ENCODE assay signal across 1 cellular context in the genomic region with DNA sequence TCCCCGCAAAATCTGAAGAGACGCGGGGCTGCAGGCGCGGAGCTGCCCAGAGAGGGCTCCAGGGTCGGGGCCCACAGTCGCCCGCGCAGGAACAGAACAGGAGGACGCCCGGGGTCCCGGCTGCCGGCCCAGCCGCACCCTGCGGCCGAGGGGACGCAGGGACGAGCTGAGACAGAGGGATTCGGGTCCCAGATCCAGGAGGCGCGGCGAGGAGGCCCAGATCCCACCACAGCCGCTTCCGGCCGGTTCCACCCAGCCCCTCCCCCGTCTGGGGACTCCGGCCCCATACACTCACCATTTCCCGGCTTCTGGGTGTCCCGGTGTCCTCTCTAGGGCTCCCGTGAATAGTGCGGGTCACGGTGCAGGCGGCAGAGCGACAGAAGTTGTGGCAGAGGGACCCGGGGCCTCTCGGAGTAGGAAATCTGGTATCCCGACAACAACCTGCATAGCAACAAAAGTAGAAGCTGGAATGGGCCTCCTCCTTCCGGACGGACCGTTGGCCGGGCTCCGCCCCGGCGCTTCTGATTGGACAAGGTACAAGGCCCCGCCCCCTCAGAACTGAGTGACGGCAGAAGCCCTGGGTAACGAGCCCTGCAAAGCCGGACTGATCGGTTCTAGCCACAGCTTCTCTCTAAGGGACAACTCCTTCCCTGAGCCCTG.
TF ChIP-seq lines count a peak whose summit lies in the region.

Gene ZNF20 (minus strand): TSS at position 466 of the 660 bp plus-strand sequence. CDS start 168 bp downstream, at position 298.

TF ChIP-seq in HepG2, 621 proteins besides CTCF, POLR2A, EP300 and RAD21 (continued from another document and continues in another):
- TF ChIP-seq ZNF552 (CRISPR knock-in tag; IDR thresholded peaks at IDR 0.05; ENCODE audit: borderline replicate concordance) (0 out of 2 replicates have a peak, but pooled peaks have one; percentile 45), MAFF (IDR thresholded peaks at IDR 0.05; ENCODE audit: low read depth, low read length) (no peak), ZBTB42 (CRISPR knock-in tag; IDR thresholded peaks at IDR 0.05) (0 out of 2 replicates have a peak, but pooled peaks have one; percentile 60), MAF1 (CRISPR knock-in tag; IDR thresholded peaks at IDR 0.05; ENCODE audit: borderline replicate concordance) (no peak), ATF1 (CRISPR knock-in tag; IDR thresholded peaks at IDR 0.05) (no peak), ZNF292 (CRISPR knock-in tag; IDR thresholded peaks at IDR 0.05; ENCODE audit: borderline replicate concordance, low read depth) (no peak), TMF1 (CRISPR knock-in tag; IDR thresholded peaks at IDR 0.05; ENCODE audit: low read depth) (peak; percentile 51; the same call in 1 of the 2 replicates), REXO4 (CRISPR knock-in tag; IDR thresholded peaks at IDR 0.05; ENCODE audit: borderline replicate concordance) (no peak), PBX2 (CRISPR knock-in tag; IDR thresholded peaks at IDR 0.05) (peak; percentile 70), MZF1 (CRISPR knock-in tag; IDR thresholded peaks at IDR 0.05; ENCODE audit: borderline replicate concordance) (no peak), TGIF2 (CRISPR knock-in tag; IDR thresholded peaks at IDR 0.05) (no peak), ZNF891 (CRISPR knock-in tag; IDR thresholded peaks at IDR 0.05) (peak; percentile 25; the same call in 1 of the 2 replicates), YY1 (IDR thresholded peaks at IDR 0.05; ENCODE audit: insufficient read depth, insufficient replicate concordance, low read depth, low read length) (peak; percentile 32), ZNF674 (CRISPR knock-in tag; IDR thresholded peaks at IDR 0.05; ENCODE audit: low read depth) (no peak), MIXL1 (CRISPR knock-in tag; IDR thresholded peaks at IDR 0.05) (no peak), ZNF180 (CRISPR knock-in tag; IDR thresholded peaks at IDR 0.05; ENCODE audit: borderline replicate concordance, low read depth) (no peak), SMAD9 (CRISPR knock-in tag; IDR thresholded peaks at IDR 0.05) (no peak), ZBTB46 (CRISPR knock-in tag; IDR thresholded peaks at IDR 0.05; ENCODE audit: borderline replicate concordance) (no peak), CAMTA2 (CRISPR knock-in tag; IDR thresholded peaks at IDR 0.05; ENCODE audit: borderline replicate concordance) (no peak), SIN3A (IDR thresholded peaks at IDR 0.05; ENCODE audit: borderline replicate concordance, low read depth, low read length) (peak; percentile 86; the same call in 1 of the 2 replicates), YEATS4 (CRISPR knock-in tag; IDR thresholded peaks at IDR 0.05; ENCODE audit: borderline replicate concordance) (peak; percentile 71; the same call in 1 of the 2 replicates), ZNF547 (CRISPR knock-in tag; IDR thresholded peaks at IDR 0.05) (peak; percentile 53; the same call in 1 of the 2 replicates), PRDM10 (CRISPR knock-in tag; IDR thresholded peaks at IDR 0.05; ENCODE audit: low read depth) (no peak), ZNF253 (CRISPR knock-in tag; IDR thresholded peaks at IDR 0.05; ENCODE audit: borderline replicate concordance) (no peak), RNF2 (conservative IDR thresholded peaks at IDR 0.05; ENCODE audit: low read depth) (no peak), TEAD3 (CRISPR knock-in tag; optimal IDR thresholded peaks at IDR 0.05; ENCODE audit: borderline replicate concordance) (no peak), ZNF20 (CRISPR knock-in tag; IDR thresholded peaks at IDR 0.05) (no peak), TIGD3 (CRISPR knock-in tag; IDR thresholded peaks at IDR 0.05; ENCODE audit: borderline replicate concordance) (no peak), BCL6 (CRISPR knock-in tag; IDR thresholded peaks at IDR 0.05) (no peak), RBM39 (IDR thresholded peaks at IDR 0.05; ENCODE audit: low read depth, low read length, poor library complexity, severe bottlenecking) (peak; percentile 22), CHD4 (IDR thresholded peaks at IDR 0.05; ENCODE audit: borderline replicate concordance, low read length) (no peak), ZNF430 (CRISPR knock-in tag; IDR thresholded peaks at IDR 0.05) (no peak), PHF20 (CRISPR knock-in tag; IDR thresholded peaks at IDR 0.05) (peak; percentile 68; the same call in 1 of the 2 replicates), ZNF432 (CRISPR knock-in tag; IDR thresholded peaks at IDR 0.05; ENCODE audit: borderline replicate concordance) (no peak), ZNF12 (CRISPR knock-in tag; IDR thresholded peaks at IDR 0.05) (no peak), CENPT (CRISPR knock-in tag; IDR thresholded peaks at IDR 0.05; ENCODE audit: low read depth) (no peak), AFF4 (CRISPR knock-in tag; IDR thresholded peaks at IDR 0.05) (no peak), RBAK (CRISPR knock-in tag; IDR thresholded peaks at IDR 0.05) (no peak), ZNF343 (CRISPR knock-in tag; IDR thresholded peaks at IDR 0.05) (no peak), TCF7 (IDR thresholded peaks at IDR 0.05; ENCODE audit: low read depth) (no peak)
- TF ChIP-seq, protein P1, sequence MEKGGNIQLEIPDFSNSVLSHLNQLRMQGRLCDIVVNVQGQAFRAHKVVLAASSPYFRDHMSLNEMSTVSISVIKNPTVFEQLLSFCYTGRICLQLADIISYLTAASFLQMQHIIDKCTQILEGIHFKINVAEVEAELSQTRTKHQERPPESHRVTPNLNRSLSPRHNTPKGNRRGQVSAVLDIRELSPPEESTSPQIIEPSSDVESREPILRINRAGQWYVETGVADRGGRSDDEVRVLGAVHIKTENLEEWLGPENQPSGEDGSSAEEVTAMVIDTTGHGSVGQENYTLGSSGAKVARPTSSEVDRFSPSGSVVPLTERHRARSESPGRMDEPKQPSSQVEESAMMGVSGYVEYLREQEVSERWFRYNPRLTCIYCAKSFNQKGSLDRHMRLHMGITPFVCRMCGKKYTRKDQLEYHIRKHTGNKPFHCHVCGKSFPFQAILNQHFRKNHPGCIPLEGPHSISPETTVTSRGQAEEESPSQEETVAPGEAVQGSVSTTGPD (CRISPR knock-in tag; IDR thresholded peaks at IDR 0.05) = no peak
- TF ChIP-seq, protein P2, sequence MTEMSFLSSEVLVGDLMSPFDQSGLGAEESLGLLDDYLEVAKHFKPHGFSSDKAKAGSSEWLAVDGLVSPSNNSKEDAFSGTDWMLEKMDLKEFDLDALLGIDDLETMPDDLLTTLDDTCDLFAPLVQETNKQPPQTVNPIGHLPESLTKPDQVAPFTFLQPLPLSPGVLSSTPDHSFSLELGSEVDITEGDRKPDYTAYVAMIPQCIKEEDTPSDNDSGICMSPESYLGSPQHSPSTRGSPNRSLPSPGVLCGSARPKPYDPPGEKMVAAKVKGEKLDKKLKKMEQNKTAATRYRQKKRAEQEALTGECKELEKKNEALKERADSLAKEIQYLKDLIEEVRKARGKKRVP (CRISPR knock-in tag; IDR thresholded peaks at IDR 0.05) = no peak
- TF ChIP-seq, protein P3, sequence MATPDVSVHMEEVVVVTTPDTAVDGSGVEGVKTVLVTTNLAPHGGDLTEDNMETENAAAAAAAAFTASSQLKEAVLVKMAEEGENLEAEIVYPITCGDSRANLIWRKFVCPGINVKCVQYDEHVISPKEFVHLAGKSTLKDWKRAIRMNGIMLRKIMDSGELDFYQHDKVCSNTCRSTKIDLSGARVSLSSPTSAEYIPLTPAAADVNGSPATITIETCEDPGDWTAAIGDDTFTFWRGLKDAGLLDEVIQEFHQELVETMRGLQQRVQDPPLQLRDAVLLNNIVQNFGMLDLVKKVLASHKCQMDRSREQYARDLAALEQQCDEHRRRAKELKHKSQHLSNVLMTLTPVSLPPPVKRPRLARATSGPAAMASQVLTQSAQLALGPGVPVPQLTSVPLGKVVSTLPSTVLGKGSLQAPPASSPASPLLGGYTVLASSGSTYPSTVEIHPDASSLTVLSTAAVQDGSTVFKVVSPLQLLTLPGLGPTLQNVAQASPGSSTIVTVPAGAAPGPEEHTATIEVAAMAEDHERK (CRISPR knock-in tag; IDR thresholded peaks at IDR 0.05; ENCODE audit: low read depth) = no peak
- TF ChIP-seq, protein P4, sequence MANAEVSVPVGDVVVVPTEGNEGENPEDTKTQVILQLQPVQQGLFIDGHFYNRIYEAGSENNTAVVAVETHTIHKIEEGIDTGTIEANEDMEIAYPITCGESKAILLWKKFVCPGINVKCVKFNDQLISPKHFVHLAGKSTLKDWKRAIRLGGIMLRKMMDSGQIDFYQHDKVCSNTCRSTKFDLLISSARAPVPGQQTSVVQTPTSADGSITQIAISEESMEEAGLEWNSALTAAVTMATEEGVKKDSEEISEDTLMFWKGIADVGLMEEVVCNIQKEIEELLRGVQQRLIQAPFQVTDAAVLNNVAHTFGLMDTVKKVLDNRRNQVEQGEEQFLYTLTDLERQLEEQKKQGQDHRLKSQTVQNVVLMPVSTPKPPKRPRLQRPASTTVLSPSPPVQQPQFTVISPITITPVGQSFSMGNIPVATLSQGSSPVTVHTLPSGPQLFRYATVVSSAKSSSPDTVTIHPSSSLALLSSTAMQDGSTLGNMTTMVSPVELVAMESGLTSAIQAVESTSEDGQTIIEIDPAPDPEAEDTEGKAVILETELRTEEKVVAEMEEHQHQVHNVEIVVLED (CRISPR knock-in tag; IDR thresholded peaks at IDR 0.05; ENCODE audit: borderline replicate concordance) = peak; percentile 36; the same call in 1 of the 2 replicates
